ENCODE assay signal across 2 cellular contexts in the genomic region with DNA sequence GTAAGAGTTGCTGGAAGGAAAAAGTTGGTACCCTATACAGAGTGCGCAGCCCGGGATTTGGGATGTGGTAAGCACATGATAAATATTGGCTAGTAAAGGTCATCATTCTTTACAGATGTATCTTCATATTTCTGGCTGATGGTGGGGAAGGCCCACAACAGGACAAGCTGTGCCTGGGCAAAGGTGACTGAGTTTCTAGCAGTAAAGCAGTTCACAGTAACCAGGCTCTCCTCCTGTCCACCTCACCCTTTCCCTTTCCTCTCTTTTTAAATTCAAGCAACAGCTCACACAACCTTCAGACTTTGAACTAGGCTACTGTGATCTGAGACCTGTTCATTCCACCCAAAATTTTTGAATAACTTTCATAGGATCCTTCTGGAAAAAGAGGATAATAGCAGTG.
TF ChIP-seq lines count a peak whose summit lies in the region.

No MANE protein-coding gene starts in this region.

TF ChIP-seq in HepG2, 621 proteins besides CTCF, POLR2A, EP300 and RAD21:
- TF ChIP-seq, protein P1, sequence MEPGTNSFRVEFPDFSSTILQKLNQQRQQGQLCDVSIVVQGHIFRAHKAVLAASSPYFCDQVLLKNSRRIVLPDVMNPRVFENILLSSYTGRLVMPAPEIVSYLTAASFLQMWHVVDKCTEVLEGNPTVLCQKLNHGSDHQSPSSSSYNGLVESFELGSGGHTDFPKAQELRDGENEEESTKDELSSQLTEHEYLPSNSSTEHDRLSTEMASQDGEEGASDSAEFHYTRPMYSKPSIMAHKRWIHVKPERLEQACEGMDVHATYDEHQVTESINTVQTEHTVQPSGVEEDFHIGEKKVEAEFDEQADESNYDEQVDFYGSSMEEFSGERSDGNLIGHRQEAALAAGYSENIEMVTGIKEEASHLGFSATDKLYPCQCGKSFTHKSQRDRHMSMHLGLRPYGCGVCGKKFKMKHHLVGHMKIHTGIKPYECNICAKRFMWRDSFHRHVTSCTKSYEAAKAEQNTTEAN (CRISPR knock-in tag; conservative IDR thresholded peaks at IDR 0.05): no peak
- TF ChIP-seq ZNF350 (CRISPR knock-in tag; IDR thresholded peaks at IDR 0.05; ENCODE audit: borderline replicate concordance, low read depth) (no peak), ZBTB38 (CRISPR knock-in tag; IDR thresholded peaks at IDR 0.05) (no peak), HDAC6 (IDR thresholded peaks at IDR 0.05; ENCODE audit: low read depth, low read length) (no peak)
- TF ChIP-seq, protein P2, sequence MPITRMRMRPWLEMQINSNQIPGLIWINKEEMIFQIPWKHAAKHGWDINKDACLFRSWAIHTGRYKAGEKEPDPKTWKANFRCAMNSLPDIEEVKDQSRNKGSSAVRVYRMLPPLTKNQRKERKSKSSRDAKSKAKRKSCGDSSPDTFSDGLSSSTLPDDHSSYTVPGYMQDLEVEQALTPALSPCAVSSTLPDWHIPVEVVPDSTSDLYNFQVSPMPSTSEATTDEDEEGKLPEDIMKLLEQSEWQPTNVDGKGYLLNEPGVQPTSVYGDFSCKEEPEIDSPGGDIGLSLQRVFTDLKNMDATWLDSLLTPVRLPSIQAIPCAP (CRISPR knock-in tag; IDR thresholded peaks at IDR 0.05; ENCODE audit: low read depth): no peak

TF ChIP-seq in GM23338, 12 proteins besides CTCF, POLR2A, EP300 and RAD21:
- TF ChIP-seq, protein P3, sequence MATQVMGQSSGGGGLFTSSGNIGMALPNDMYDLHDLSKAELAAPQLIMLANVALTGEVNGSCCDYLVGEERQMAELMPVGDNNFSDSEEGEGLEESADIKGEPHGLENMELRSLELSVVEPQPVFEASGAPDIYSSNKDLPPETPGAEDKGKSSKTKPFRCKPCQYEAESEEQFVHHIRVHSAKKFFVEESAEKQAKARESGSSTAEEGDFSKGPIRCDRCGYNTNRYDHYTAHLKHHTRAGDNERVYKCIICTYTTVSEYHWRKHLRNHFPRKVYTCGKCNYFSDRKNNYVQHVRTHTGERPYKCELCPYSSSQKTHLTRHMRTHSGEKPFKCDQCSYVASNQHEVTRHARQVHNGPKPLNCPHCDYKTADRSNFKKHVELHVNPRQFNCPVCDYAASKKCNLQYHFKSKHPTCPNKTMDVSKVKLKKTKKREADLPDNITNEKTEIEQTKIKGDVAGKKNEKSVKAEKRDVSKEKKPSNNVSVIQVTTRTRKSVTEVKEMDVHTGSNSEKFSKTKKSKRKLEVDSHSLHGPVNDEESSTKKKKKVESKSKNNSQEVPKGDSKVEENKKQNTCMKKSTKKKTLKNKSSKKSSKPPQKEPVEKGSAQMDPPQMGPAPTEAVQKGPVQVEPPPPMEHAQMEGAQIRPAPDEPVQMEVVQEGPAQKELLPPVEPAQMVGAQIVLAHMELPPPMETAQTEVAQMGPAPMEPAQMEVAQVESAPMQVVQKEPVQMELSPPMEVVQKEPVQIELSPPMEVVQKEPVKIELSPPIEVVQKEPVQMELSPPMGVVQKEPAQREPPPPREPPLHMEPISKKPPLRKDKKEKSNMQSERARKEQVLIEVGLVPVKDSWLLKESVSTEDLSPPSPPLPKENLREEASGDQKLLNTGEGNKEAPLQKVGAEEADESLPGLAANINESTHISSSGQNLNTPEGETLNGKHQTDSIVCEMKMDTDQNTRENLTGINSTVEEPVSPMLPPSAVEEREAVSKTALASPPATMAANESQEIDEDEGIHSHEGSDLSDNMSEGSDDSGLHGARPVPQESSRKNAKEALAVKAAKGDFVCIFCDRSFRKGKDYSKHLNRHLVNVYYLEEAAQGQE (IDR thresholded peaks at IDR 0.05; ENCODE audit: unreplicated experiment): no peak
- TF ChIP-seq JUNB (IDR thresholded peaks at IDR 0.05; ENCODE audit: unreplicated experiment): no peak
- no peak for TF ChIP-seq ZNF114 (CRISPR knock-in tag; IDR thresholded peaks at IDR 0.05)
- TF ChIP-seq, protein P4, sequence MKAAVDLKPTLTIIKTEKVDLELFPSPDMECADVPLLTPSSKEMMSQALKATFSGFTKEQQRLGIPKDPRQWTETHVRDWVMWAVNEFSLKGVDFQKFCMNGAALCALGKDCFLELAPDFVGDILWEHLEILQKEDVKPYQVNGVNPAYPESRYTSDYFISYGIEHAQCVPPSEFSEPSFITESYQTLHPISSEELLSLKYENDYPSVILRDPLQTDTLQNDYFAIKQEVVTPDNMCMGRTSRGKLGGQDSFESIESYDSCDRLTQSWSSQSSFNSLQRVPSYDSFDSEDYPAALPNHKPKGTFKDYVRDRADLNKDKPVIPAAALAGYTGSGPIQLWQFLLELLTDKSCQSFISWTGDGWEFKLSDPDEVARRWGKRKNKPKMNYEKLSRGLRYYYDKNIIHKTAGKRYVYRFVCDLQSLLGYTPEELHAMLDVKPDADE (IDR thresholded peaks at IDR 0.05): no peak
- TF ChIP-seq NANOG (IDR thresholded peaks at IDR 0.05; ENCODE audit: borderline replicate concordance): no peak
- TF ChIP-seq ZNF331 (CRISPR knock-in tag; IDR thresholded peaks at IDR 0.05; ENCODE audit: low read depth): no peak
- TF ChIP-seq, protein P5, sequence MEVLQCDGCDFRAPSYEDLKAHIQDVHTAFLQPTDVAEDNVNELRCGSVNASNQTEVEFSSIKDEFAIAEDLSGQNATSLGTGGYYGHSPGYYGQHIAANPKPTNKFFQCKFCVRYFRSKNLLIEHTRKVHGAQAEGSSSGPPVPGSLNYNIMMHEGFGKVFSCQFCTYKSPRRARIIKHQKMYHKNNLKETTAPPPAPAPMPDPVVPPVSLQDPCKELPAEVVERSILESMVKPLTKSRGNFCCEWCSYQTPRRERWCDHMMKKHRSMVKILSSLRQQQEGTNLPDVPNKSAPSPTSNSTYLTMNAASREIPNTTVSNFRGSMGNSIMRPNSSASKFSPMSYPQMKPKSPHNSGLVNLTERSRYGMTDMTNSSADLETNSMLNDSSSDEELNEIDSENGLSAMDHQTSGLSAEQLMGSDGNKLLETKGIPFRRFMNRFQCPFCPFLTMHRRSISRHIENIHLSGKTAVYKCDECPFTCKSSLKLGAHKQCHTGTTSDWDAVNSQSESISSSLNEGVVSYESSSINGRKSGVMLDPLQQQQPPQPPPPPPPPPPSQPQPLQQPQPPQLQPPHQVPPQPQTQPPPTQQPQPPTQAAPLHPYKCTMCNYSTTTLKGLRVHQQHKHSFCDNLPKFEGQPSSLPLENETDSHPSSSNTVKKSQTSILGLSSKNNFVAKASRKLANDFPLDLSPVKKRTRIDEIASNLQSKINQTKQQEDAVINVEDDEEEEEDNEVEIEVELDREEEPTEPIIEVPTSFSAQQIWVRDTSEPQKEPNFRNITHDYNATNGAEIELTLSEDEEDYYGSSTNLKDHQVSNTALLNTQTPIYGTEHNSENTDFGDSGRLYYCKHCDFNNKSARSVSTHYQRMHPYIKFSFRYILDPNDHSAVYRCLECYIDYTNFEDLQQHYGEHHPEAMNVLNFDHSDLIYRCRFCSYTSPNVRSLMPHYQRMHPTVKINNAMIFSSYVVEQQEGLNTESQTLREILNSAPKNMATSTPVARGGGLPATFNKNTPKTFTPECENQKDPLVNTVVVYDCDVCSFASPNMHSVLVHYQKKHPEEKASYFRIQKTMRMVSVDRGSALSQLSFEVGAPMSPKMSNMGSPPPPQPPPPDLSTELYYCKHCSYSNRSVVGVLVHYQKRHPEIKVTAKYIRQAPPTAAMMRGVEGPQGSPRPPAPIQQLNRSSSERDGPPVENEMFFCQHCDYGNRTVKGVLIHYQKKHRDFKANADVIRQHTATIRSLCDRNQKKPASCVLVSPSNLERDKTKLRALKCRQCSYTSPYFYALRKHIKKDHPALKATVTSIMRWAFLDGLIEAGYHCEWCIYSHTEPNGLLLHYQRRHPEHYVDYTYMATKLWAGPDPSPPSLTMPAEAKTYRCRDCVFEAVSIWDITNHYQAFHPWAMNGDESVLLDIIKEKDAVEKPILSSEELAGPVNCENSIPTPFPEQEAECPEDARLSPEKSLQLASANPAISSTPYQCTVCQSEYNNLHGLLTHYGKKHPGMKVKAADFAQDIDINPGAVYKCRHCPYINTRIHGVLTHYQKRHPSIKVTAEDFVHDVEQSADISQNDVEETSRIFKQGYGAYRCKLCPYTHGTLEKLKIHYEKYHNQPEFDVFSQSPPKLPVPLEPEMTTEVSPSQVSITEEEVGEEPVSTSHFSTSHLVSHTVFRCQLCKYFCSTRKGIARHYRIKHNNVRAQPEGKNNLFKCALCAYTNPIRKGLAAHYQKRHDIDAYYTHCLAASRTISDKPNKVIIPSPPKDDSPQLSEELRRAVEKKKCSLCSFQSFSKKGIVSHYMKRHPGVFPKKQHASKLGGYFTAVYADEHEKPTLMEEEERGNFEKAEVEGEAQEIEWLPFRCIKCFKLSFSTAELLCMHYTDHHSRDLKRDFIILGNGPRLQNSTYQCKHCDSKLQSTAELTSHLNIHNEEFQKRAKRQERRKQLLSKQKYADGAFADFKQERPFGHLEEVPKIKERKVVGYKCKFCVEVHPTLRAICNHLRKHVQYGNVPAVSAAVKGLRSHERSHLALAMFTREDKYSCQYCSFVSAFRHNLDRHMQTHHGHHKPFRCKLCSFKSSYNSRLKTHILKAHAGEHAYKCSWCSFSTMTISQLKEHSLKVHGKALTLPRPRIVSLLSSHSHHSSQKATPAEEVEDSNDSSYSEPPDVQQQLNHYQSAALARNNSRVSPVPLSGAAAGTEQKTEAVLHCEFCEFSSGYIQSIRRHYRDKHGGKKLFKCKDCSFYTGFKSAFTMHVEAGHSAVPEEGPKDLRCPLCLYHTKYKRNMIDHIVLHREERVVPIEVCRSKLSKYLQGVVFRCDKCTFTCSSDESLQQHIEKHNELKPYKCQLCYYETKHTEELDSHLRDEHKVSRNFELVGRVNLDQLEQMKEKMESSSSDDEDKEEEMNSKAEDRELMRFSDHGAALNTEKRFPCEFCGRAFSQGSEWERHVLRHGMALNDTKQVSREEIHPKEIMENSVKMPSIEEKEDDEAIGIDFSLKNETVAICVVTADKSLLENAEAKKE (CRISPR knock-in tag; IDR thresholded peaks at IDR 0.05): no peak
- no peak for TF ChIP-seq CREB1 (CRISPR knock-in tag; IDR thresholded peaks at IDR 0.05; ENCODE audit: low read depth)
- no peak for TF ChIP-seq POLR2AphosphoS5 (IDR thresholded peaks at IDR 0.05; ENCODE audit: low read depth)
- TF ChIP-seq STAT1 (IDR thresholded peaks at IDR 0.05; ENCODE audit: unreplicated experiment): no peak
- TF ChIP-seq EZH2phosphoT487 (IDR thresholded peaks at IDR 0.05; ENCODE audit: unreplicated experiment): no peak
- no peak for TF ChIP-seq EZH2 (IDR thresholded peaks at IDR 0.05; ENCODE audit: low read depth, unreplicated experiment)
TF ChIP-seq in GM23338: peak in this region for 0.
